13 cellular contexts compared by ENCODE assay signal in the genomic region with DNA sequence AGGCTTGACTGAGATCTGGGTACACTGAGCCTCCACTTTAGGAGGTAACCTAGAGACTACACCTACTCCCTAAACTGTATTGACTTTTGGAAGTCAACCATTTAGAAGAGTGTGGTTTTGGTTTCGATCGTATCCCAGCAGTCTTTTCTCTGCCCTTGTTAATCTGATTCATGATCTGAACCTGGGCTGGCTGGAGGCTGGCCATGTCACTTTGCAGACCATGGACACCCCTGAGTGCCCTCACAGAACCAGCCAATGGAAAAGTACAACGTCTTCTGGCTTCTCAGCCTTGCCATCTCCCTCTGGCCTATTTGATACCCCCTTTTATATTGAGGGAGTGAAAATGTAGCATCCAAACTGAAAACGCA. TPM values are rescaled to one million over a fixed set of nuclear protein-coding genes. Genes with fewer than 3 reads are reported as not detected.
A peak's percentile ranks its signal among the peaks of the same experiment; 100 is the strongest.
DNase-seq lines count a peak whose midpoint lies in the region; ATAC-seq and TF ChIP-seq lines count a peak whose summit lies in the region.
"Had no signal": no experiment of that assay in that cellular context is flagged by ENCODE, and none has a peak within 500 bp of the region (broad histone marks: within the 10 kb centered on the region; RNA-seq: fewer than 3 reads in every experiment).

No MANE protein-coding gene starts in this region.

- H3K9me3 Mint-ChIP-seq in activated CD8-positive, alpha-beta memory T cell treated with anti-CD3 and anti-CD28 coated beads, Interleukin-2, amount 10 ng/mL, durations not matched to agents 7 days and 5 days (ENCODE audit: low read depth) = no peaks in the 10 kb centered on the region
- H3K9me3 Mint-ChIP-seq in activated T-cell treated with anti-CD3 and anti-CD28 coated beads, Interleukin-2, amount 50 U/mL, for 24 hours = no peaks in the 10 kb centered on the region
- H3K9me3 Mint-ChIP-seq: HFFc6 had no signal

- no peak for ATAC-seq in activated CD8-positive, alpha-beta memory T cell treated with anti-CD3 and anti-CD28 coated beads, Interleukin-2, amount 10 ng/mL, durations not matched to agents 7 days and 5 days
- ATAC-seq: K562 had no signal

- no peaks in the 10 kb centered on the region for H3K36me3 ChIP-seq in colonic mucosa
- no peaks in the 10 kb centered on the region for H3K36me3 ChIP-seq in mucosa of stomach (ENCODE audit: control insufficient read depth, insufficient read depth, low read length)

- H3K9me3 ChIP-seq in colonic mucosa (no peaks in the 10 kb centered on the region), mucosa of stomach (ENCODE audit: control insufficient read depth, low read length) (no peaks in the 10 kb centered on the region)

- peak overlapping the region; percentile 76 for H3K27ac ChIP-seq in colonic mucosa

- TF ChIP-seq CTCF in colonic mucosa (IDR thresholded peaks at IDR 0.05) = no peak

- H3K4me3 ChIP-seq in colonic mucosa = no peak overlapping the region
- no peak overlapping the region for H3K4me3 ChIP-seq in mucosa of stomach (ENCODE audit: low read length)
- H3K4me3 ChIP-seq: K562 had no signal

- H3K4me1 ChIP-seq in colonic mucosa = peaks cover 17% of the 10 kb centered on the region
- peaks cover 85% of the 10 kb centered on the region for H3K4me1 ChIP-seq in mucosa of stomach (ENCODE audit: control insufficient read depth, insufficient read depth, low read length)

- H3K36me3 Mint-ChIP-seq in activated CD8-positive, alpha-beta memory T cell treated with anti-CD3 and anti-CD28 coated beads, Interleukin-2, amount 10 ng/mL, durations not matched to agents 7 days and 5 days = no peaks in the 10 kb centered on the region
- H3K36me3 Mint-ChIP-seq in activated T-cell treated with anti-CD3 and anti-CD28 coated beads, Interleukin-2, amount 50 U/mL, for 24 hours (ENCODE audit: low read depth) = no peaks in the 10 kb centered on the region

- intact Hi-C loops in colonic mucosa (cut with DNase I) = no loop called here

- peak overlapping the region; percentile 38 to 82 for H3K9ac ChIP-seq in colonic mucosa (ENCODE audit: low read depth in 2 of 2, low read length in 2 of 2)
- H3K9ac ChIP-seq in mucosa of stomach (ENCODE audit: low read length) = peak overlapping the region; percentile 56

- H3K4me1 Mint-ChIP-seq in activated CD8-positive, alpha-beta memory T cell treated with anti-CD3 and anti-CD28 coated beads, Interleukin-2, amount 10 ng/mL, durations not matched to agents 7 days and 5 days = peaks cover 27% of the 10 kb centered on the region
- H3K4me1 Mint-ChIP-seq in activated T-cell treated with anti-CD3 and anti-CD28 coated beads, Interleukin-2, amount 50 U/mL, for 24 hours (ENCODE audit: low read depth) = peaks cover 12% of the 10 kb centered on the region

- peak; percentile 41 for DNase-seq in Ammon's horn (ENCODE audit: low spot score)
- DNase-seq in NCI-H2029 treated with DMSO at 0.1 percent for 48 hours (lab: John Stamatoyannopoulos, UW) = peak; percentile 93
- no peak for DNase-seq in colonic mucosa
- DNase-seq in activated naive CD4-positive, alpha-beta T cell treated with Interleukin-2 at 50 U/mL for 16 hours = no peak
- no peak for DNase-seq in activated CD8-positive, alpha-beta memory T cell treated with anti-CD3 and anti-CD28 coated beads, Interleukin-2, amount 10 ng/mL, durations not matched to agents 7 days and 5 days
- no peak for DNase-seq in activated T-cell treated with anti-CD3 and anti-CD28 coated beads, Interleukin-2, amount 50 U/mL, for 24 hours
- no peak for DNase-seq in cortex of kidney (lab: John Stamatoyannopoulos, UW)
- DNase-seq: HFFc6, NCI-H226 had no signal

- CTCF ChIA-PET in activated CD8-positive, alpha-beta memory T cell treated with anti-CD3 and anti-CD28 coated beads, Interleukin-2, amount 10 ng/mL, durations not matched to agents 7 days and 5 days (lab: Charles Lee) = interaction anchor here (1.3 kb wide), 1 partner anchor 8 kb away, joined by 3 read pairs; no protein-coding TSS in a partner anchor

- no peaks in the 10 kb centered on the region for H3K27me3 ChIP-seq in colonic mucosa
- H3K27me3 ChIP-seq in mucosa of stomach (ENCODE audit: control insufficient read depth, insufficient read depth, low read length) = no peaks in the 10 kb centered on the region

- H3K27me3 Mint-ChIP-seq in activated CD8-positive, alpha-beta memory T cell treated with anti-CD3 and anti-CD28 coated beads, Interleukin-2, amount 10 ng/mL, durations not matched to agents 7 days and 5 days = peaks cover 55% of the 10 kb centered on the region
- peaks cover 30% of the 10 kb centered on the region for H3K27me3 Mint-ChIP-seq in activated T-cell treated with anti-CD3 and anti-CD28 coated beads, Interleukin-2, amount 50 U/mL, for 24 hours

- no peak overlapping the region for H3K27ac Mint-ChIP-seq in activated CD8-positive, alpha-beta memory T cell treated with anti-CD3 and anti-CD28 coated beads, Interleukin-2, amount 10 ng/mL, durations not matched to agents 7 days and 5 days
- no peak overlapping the region for H3K27ac Mint-ChIP-seq in activated T-cell treated with anti-CD3 and anti-CD28 coated beads, Interleukin-2, amount 50 U/mL, for 24 hours

- no peak overlapping the region for H3K4me3 Mint-ChIP-seq in activated CD8-positive, alpha-beta memory T cell treated with anti-CD3 and anti-CD28 coated beads, Interleukin-2, amount 10 ng/mL, durations not matched to agents 7 days and 5 days
- no peak overlapping the region for H3K4me3 Mint-ChIP-seq in activated T-cell treated with anti-CD3 and anti-CD28 coated beads, Interleukin-2, amount 50 U/mL, for 24 hours
- H3K4me3 Mint-ChIP-seq: HFFc6 had no signal

RNA-seq across cellular contexts. Expression of gene EHF, which starts 10.8 kb away (rescaled TPM):
- 100 to 1,000 TPM; 289 to 316 TPM for total RNA-seq in colonic mucosa
- total RNA-seq in activated CD8-positive, alpha-beta memory T cell treated with anti-CD3 and anti-CD28 coated beads, Interleukin-2, amount 10 ng/mL, durations not matched to agents 7 days and 5 days = under 1 TPM; 0.07 to 0.44 TPM
- total RNA-seq: endothelial cell of umbilical vein, myocyte had no signal

Comparison
In these comparisons a context has a peak if more than half of its experiments do, and no peak if none do; other contexts are left out.
1. DNase-seq: peak in Ammon's horn (single experiment) and NCI-H2029 treated with DMSO at 0.1 percent for 48 hours (single experiment); none in colonic mucosa (single experiment), activated naive CD4-positive, alpha-beta T cell treated with Interleukin-2 at 50 U/mL for 16 hours (single experiment), activated CD8-positive, alpha-beta memory T cell treated with anti-CD3 and anti-CD28 coated beads, Interleukin-2, amount 10 ng/mL, durations not matched to agents 7 days and 5 days (single experiment), activated T-cell treated with anti-CD3 and anti-CD28 coated beads, Interleukin-2, amount 50 U/mL, for 24 hours (single experiment) and cortex of kidney (single experiment).
2. RNA of gene EHF, which starts 10.8 kb away (total RNA-seq): 289 to 316 TPM in colonic mucosa; 0.07 to 0.44 TPM in activated CD8-positive, alpha-beta memory T cell treated with anti-CD3 and anti-CD28 coated beads, Interleukin-2, amount 10 ng/mL, durations not matched to agents 7 days and 5 days; every median in the first group is over 100 times any median in the second.